ENCODE assay signal across 8 cellular contexts in genomic region chr14:24006872-24007721, GRCh38. TPM values are rescaled to one million over a fixed set of nuclear protein-coding genes. Genes with fewer than 3 reads are reported as not detected.
A peak's percentile ranks its signal among the peaks of the same experiment; 100 is the strongest.
DNase-seq lines count a peak whose midpoint lies in the region; ATAC-seq and TF ChIP-seq lines count a peak whose summit lies in the region.
"Not testable (repeated sequence)": the region's sequence is repeated elsewhere in the genome, so short reads cannot be mapped to it uniquely, and the experiment has no call there.

No MANE protein-coding gene starts in this region.

- peak; percentile 2 for DNase-seq in NCI-H128 (lab: John Stamatoyannopoulos, UW; ENCODE audit: unreplicated experiment)
- peak in 35 of 58 donors; percentile 11 to 68 (median 45) for DNase-seq in anterior cingulate cortex (lab: John Stamatoyannopoulos, UW)
- DNase-seq in right cardiac atrium, result peak in 2 of 3 donors; percentile 87 to 91
- not testable (repeated sequence) for DNase-seq in retinal pigment epithelial cell (ENCODE audit: low read depth); thoracic aorta (ENCODE audit: low spot score)

- 9% methylated on average over 51 of the region's 59 CpGs for WGBS in right cardiac atrium

- ATAC-seq in HG02642 (IDR thresholded peaks at IDR 0.05; ENCODE audit: poor library complexity, unreplicated experiment), result peak; percentile 88
- peak; percentile 94 to 96 for ATAC-seq in right cardiac atrium
- not testable (repeated sequence) for ATAC-seq in thoracic aorta (ENCODE audit: insufficient number of reproducible peaks, low FRiP score, low read depth)

- TF ChIP-seq CTCF in GM12875 (IDR thresholded peaks at IDR 0.05; ENCODE audit: borderline replicate concordance, insufficient read depth, low read depth, low read length); WI38 (IDR thresholded peaks at IDR 0.05; ENCODE audit: low read depth, low read length); retinal pigment epithelial cell (conservative IDR thresholded peaks at IDR 0.05; ENCODE audit: low read depth, low read length); thoracic aorta (IDR thresholded peaks at IDR 0.05): not testable (repeated sequence)

- intact Hi-C loops in right cardiac atrium (cut with DNase I), result not testable (repeated sequence)

- peak overlapping the region; percentile 59 for H3K4me3 ChIP-seq in GM12875 (ENCODE audit: low read depth, low read length)
- H3K4me3 ChIP-seq in WI38 (ENCODE audit: low read depth, low read length), result peak overlapping the region; percentile 41
- H3K4me3 ChIP-seq in right cardiac atrium (ENCODE audit: low read length), result peak overlapping the region; percentile 44
- H3K4me3 ChIP-seq in retinal pigment epithelial cell (ENCODE audit: low read length), result peak overlapping the region; percentile 43
- peak overlapping the region; percentile 73 for H3K4me3 ChIP-seq in thoracic aorta

- H3K36me3 ChIP-seq in thoracic aorta, result not testable (repeated sequence)

- H3K27me3 ChIP-seq in right cardiac atrium (ENCODE audit: control insufficient read depth, insufficient read depth); thoracic aorta (replicated peaks; ENCODE audit: insufficient read depth): not testable (repeated sequence)

- H3K9me3 ChIP-seq in right cardiac atrium (ENCODE audit: control insufficient read depth, low read length); thoracic aorta: not testable (repeated sequence)

- not testable (repeated sequence) for H3K4me1 ChIP-seq in right cardiac atrium (ENCODE audit: control insufficient read depth, insufficient read depth, low read length); thoracic aorta (ENCODE audit: control insufficient read depth in 1 of 2, low read depth in 2 of 2)

- not testable (repeated sequence) for H3K27ac ChIP-seq in right cardiac atrium (ENCODE audit: low read length)
- H3K27ac ChIP-seq in thoracic aorta, result peak overlapping the region in 1 of 2 donors; percentile 26

RNA-seq across cellular contexts. Expression of gene DHRS4L2, which starts 18.4 kb away (rescaled TPM):
- total RNA-seq in right cardiac atrium (10 to 100 TPM; 15.5 to 23.6 (median 20.5) TPM), thoracic aorta (1 to 10 TPM; 5.5 to 6.9 TPM)
- polyA plus RNA-seq in right cardiac atrium, result 44.2 TPM

RNA-seq across cellular contexts. Expression of gene CARMIL3, which starts 44.7 kb away (rescaled TPM):
- total RNA-seq in right cardiac atrium (under 1 TPM; 0.17 to 0.45 (median 0.17) TPM), thoracic aorta (under 1 TPM in 1 of 2 donors, not detected in 1; 0.14 TPM)
- polyA plus RNA-seq in right cardiac atrium, result 0.18 TPM

RNA-seq across cellular contexts. Expression of gene DHRS4, which starts 53.5 kb away (rescaled TPM):
- total RNA-seq in right cardiac atrium, result 10 to 100 TPM; 19.9 to 27.9 (median 26.0) TPM
- polyA plus RNA-seq in right cardiac atrium, result 52.7 TPM
- total RNA-seq in thoracic aorta, result 10 to 100 TPM; 18.0 to 20.6 TPM
